In the genomic region with DNA sequence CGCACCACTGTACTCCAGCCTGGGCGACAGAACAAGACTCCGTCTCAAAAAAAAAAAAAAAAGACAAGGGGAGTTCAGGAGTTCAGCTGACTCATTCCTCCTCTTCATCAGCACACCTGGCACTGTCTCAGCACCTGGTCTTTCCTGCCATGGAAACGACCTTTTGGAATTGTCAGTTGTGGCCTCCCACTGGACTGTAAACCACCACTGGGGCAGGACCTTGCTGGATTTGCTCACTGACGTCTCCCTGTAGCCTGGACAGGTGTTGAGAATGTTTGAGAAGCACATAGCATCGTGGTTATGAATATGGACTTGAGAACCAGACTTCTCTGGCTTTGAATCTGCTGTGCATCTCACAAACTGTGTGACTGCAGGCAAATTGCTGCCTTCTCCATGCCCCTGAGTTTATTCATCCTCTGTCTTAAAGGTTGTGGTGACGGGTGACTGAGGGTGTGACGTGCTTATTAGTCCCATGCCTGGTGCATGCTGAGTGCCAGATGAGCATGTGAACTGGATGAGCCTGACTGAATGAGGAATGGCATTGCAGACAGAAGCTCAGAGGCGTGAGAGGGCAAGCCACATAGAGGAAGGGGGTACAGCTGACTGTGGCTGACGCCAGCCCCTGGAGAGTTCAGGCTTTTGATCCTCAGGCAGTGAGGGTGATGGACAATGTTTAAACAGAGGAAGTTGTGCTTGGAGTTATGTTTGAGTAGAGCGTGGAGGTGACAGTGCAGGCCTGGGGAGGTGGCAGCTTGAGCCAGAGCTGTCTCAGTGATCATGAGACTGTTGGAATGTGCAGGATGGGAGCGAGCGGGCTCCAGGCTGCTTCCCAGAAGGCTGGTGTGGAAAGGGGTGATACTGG, we compare ENCODE assay signal across 9 cellular contexts. TPM values are rescaled to one million over a fixed set of nuclear protein-coding genes. Genes with fewer than 3 reads are reported as not detected.
DNase-seq lines count a peak whose midpoint lies in the region; ATAC-seq and TF ChIP-seq lines count a peak whose summit lies in the region.
"Had no signal": no experiment of that assay in that cellular context is flagged by ENCODE, and none has a peak within 500 bp of the region (broad histone marks: within the 10 kb centered on the region; RNA-seq: fewer than 3 reads in every experiment).

No MANE protein-coding gene starts in this region.

- H3K4me3 Mint-ChIP-seq in activated naive CD8-positive, alpha-beta T cell treated with anti-CD3 and anti-CD28 coated beads, Interleukin-2, amount 10 ng/mL, durations not matched to agents 7 days and 5 days: no peak overlapping the region

- H3K27me3 Mint-ChIP-seq in activated naive CD8-positive, alpha-beta T cell treated with anti-CD3 and anti-CD28 coated beads, Interleukin-2, amount 10 ng/mL, durations not matched to agents 7 days and 5 days: no peaks in the 10 kb centered on the region

- no peaks in the 10 kb centered on the region for H3K9me3 ChIP-seq in vagina
- H3K9me3 ChIP-seq: lower lobe of right lung had no signal

- ATAC-seq in activated naive CD8-positive, alpha-beta T cell treated with anti-CD3 and anti-CD28 coated beads, Interleukin-2, amount 10 ng/mL, durations not matched to agents 7 days and 5 days (ENCODE audit: low read depth): no peak
- peak; percentile 72 for ATAC-seq in left lobe of liver
- ATAC-seq in GM21619 (IDR thresholded peaks at IDR 0.05; ENCODE audit: unreplicated experiment): no peak

- H3K4me3 ChIP-seq in vagina: no peak overlapping the region
- H3K4me3 ChIP-seq: lower lobe of right lung had no signal

- H3K4me1 ChIP-seq in vagina: peaks cover 70% of the 10 kb centered on the region

- no peak for TF ChIP-seq CTCF in vagina (IDR thresholded peaks at IDR 0.05)

- peaks cover 0 to 4% of the 10 kb centered on the region in 2 donors for H3K36me3 ChIP-seq in vagina

- TF ChIP-seq POLR2A in vagina (IDR thresholded peaks at IDR 0.05): no peak

- POLR2A ChIA-PET in activated naive CD8-positive, alpha-beta T cell treated with anti-CD3 and anti-CD28 coated beads, Interleukin-2, amount 10 ng/mL, durations not matched to agents 7 days and 5 days (lab: Charles Lee): interaction anchor here (0.7 kb wide), 1 partner anchor 238 kb away, joined by 3 read pairs; no protein-coding TSS in a partner anchor

- H3K9me3 Mint-ChIP-seq in activated naive CD8-positive, alpha-beta T cell treated with anti-CD3 and anti-CD28 coated beads, Interleukin-2, amount 10 ng/mL, durations not matched to agents 7 days and 5 days: no peaks in the 10 kb centered on the region

- H3K27ac Mint-ChIP-seq in activated naive CD8-positive, alpha-beta T cell treated with anti-CD3 and anti-CD28 coated beads, Interleukin-2, amount 10 ng/mL, durations not matched to agents 7 days and 5 days: peak overlapping the region; percentile 13

- H3K27ac ChIP-seq in vagina: peak overlapping the region; percentile 71

- intact Hi-C loops in vagina (cut with DNase I): no loop called here

- peak; percentile 52 for DNase-seq in stimulated activated CD4-positive, alpha-beta T cell treated with anti-CD3 and anti-CD28 coated beads, Interleukin-1b, Interleukin-23, amount 100 ng/mL, for 48 hours
- no peak for DNase-seq in stimulated activated CD4-positive, alpha-beta T cell treated with anti-CD3 and anti-CD28 coated beads, Interleukin-12 subunit alpha, Interleukin-12 subunit beta, amount 100 ng/mL, for 4 hours
- DNase-seq in activated naive CD8-positive, alpha-beta T cell treated with anti-CD3 and anti-CD28 coated beads, Interleukin-2, amount 10 ng/mL, durations not matched to agents 7 days and 5 days: no peak
- DNase-seq in left lobe of liver (ENCODE audit: low spot score) (peak; percentile 88), vagina (ENCODE audit: extremely low spot score in 2 of 2) (peak in 1 of 2 donors; percentile 90), NCI-H2171 treated with DMSO at 0.1 percent for 48 hours (lab: John Stamatoyannopoulos, UW) (no peak)
- no peak for DNase-seq in stimulated activated CD4-positive, alpha-beta T cell treated with anti-CD3 and anti-CD28 coated beads, Interleukin-4, amount 100 ng/mL, for 1 hour
- DNase-seq: lower lobe of right lung had no signal

- no peaks in the 10 kb centered on the region for H3K27me3 ChIP-seq in vagina

- peaks cover 36% of the 10 kb centered on the region for H3K4me1 Mint-ChIP-seq in activated naive CD8-positive, alpha-beta T cell treated with anti-CD3 and anti-CD28 coated beads, Interleukin-2, amount 10 ng/mL, durations not matched to agents 7 days and 5 days

- peaks cover 1% of the 10 kb centered on the region for H3K36me3 Mint-ChIP-seq in activated naive CD8-positive, alpha-beta T cell treated with anti-CD3 and anti-CD28 coated beads, Interleukin-2, amount 10 ng/mL, durations not matched to agents 7 days and 5 days

RNA-seq across cellular contexts. Expression of a gene that starts 12.7 kb away (rescaled TPM):
- 10 to 100 TPM; 36.7 to 39.5 TPM for total RNA-seq in activated naive CD8-positive, alpha-beta T cell treated with anti-CD3 and anti-CD28 coated beads, Interleukin-2, amount 10 ng/mL, durations not matched to agents 7 days and 5 days
- total RNA-seq in left lobe of liver: 49.1 TPM
- total RNA-seq in vagina: 120 TPM

RNA-seq across cellular contexts. Expression of a gene that starts 55.1 kb away (rescaled TPM):
- total RNA-seq in activated naive CD8-positive, alpha-beta T cell treated with anti-CD3 and anti-CD28 coated beads, Interleukin-2, amount 10 ng/mL, durations not matched to agents 7 days and 5 days: 10 to 100 TPM; 35.4 to 36.2 TPM
- total RNA-seq in left lobe of liver (5.9 TPM), vagina (12.8 TPM)

Comparison
In these comparisons a context has a peak if more than half of its experiments do, and no peak if none do; other contexts are left out.
1. DNase-seq: peak in stimulated activated CD4-positive, alpha-beta T cell treated with anti-CD3 and anti-CD28 coated beads, Interleukin-1b, Interleukin-23, amount 100 ng/mL, for 48 hours (single experiment) and left lobe of liver (single experiment); none in stimulated activated CD4-positive, alpha-beta T cell treated with anti-CD3 and anti-CD28 coated beads, Interleukin-12 subunit alpha, Interleukin-12 subunit beta, amount 100 ng/mL, for 4 hours (single experiment), activated naive CD8-positive, alpha-beta T cell treated with anti-CD3 and anti-CD28 coated beads, Interleukin-2, amount 10 ng/mL, durations not matched to agents 7 days and 5 days (single experiment), NCI-H2171 treated with DMSO at 0.1 percent for 48 hours (single experiment) and stimulated activated CD4-positive, alpha-beta T cell treated with anti-CD3 and anti-CD28 coated beads, Interleukin-4, amount 100 ng/mL, for 1 hour (single experiment).